Comparison of ENCODE assay signal across 1 cellular context in the genomic region with DNA sequence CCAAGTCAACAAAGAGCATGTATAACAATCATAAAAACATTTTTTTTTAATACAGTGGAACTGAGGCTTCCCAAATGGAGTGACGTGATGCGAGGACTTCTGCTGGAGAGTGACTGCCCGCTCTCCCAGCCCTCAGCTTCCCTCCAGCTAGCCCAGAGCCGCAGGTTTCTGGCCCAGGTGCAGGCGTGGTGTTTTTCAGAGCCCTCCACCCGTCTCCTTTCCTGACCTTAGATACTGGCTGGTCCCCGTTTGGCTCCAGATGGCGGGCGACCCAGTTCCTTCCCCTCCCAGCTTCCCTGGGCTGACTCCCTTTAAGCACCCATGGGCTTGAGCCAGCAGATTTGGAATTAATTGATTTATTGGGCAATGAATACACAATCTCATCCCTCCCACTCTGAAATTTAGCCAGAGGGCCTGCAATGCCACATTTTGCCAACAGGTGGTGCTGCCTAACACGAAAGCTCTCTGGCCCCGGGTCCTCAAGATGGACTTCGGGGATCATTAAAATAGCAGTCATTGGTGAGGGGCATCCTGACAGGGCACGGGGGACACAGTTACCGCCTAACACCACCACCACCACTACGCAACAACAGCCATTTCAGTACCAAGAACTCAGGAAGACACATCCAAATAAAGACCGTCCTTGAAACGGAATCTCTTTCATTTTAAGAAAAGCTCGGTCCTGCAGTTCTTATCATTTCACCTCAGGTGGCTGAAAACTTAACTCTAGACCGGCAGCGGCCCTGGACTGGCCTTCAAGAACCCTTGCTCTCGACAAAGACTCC.
TF ChIP-seq lines count a peak whose summit lies in the region.

No MANE protein-coding gene starts in this region.

TF ChIP-seq in SK-N-SH treated with all-trans-retinoic acid at 6 μM for 48 hours, 23 proteins besides CTCF, POLR2A, EP300 and RAD21 (continued from another document):
- TF ChIP-seq, protein P1, sequence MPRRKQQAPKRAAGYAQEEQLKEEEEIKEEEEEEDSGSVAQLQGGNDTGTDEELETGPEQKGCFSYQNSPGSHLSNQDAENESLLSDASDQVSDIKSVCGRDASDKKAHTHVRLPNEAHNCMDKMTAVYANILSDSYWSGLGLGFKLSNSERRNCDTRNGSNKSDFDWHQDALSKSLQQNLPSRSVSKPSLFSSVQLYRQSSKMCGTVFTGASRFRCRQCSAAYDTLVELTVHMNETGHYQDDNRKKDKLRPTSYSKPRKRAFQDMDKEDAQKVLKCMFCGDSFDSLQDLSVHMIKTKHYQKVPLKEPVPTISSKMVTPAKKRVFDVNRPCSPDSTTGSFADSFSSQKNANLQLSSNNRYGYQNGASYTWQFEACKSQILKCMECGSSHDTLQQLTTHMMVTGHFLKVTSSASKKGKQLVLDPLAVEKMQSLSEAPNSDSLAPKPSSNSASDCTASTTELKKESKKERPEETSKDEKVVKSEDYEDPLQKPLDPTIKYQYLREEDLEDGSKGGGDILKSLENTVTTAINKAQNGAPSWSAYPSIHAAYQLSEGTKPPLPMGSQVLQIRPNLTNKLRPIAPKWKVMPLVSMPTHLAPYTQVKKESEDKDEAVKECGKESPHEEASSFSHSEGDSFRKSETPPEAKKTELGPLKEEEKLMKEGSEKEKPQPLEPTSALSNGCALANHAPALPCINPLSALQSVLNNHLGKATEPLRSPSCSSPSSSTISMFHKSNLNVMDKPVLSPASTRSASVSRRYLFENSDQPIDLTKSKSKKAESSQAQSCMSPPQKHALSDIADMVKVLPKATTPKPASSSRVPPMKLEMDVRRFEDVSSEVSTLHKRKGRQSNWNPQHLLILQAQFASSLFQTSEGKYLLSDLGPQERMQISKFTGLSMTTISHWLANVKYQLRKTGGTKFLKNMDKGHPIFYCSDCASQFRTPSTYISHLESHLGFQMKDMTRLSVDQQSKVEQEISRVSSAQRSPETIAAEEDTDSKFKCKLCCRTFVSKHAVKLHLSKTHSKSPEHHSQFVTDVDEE (CRISPR knock-in tag; IDR thresholded peaks at IDR 0.05), result no peak
- TF ChIP-seq PPARA (CRISPR knock-in tag; IDR thresholded peaks at IDR 0.05; ENCODE audit: borderline replicate concordance) (no peak), TCF4 (CRISPR knock-in tag; IDR thresholded peaks at IDR 0.05; ENCODE audit: borderline replicate concordance) (no peak), OSR1 (CRISPR knock-in tag; IDR thresholded peaks at IDR 0.05) (no peak), TOX (CRISPR knock-in tag; IDR thresholded peaks at IDR 0.05; ENCODE audit: borderline replicate concordance) (no peak)
